ENCODE assay signal across 23 cellular contexts in genomic region chr11:70105755-70106571, GRCh38. TPM values are rescaled to one million over a fixed set of nuclear protein-coding genes. Genes with fewer than 3 reads are reported as not detected.
DNase-seq lines count a peak whose midpoint lies in the region; ATAC-seq and TF ChIP-seq lines count a peak whose summit lies in the region.
"Had no signal": no experiment of that assay in that cellular context is flagged by ENCODE, and none has a peak within 500 bp of the region (broad histone marks: within the 10 kb centered on the region; RNA-seq: fewer than 3 reads in every experiment).

No MANE protein-coding gene starts in this region.

- ATAC-seq in gastroesophageal sphincter (peak; percentile 15), psoas muscle (peak in 3 of 4 donors; percentile 28 to 71 (median 54)), HG03135 (IDR thresholded peaks at IDR 0.05; ENCODE audit: unreplicated experiment) (no peak)
- ATAC-seq in activated CD4-positive, CD25-positive, alpha-beta regulatory T cell treated with anti-CD3 and anti-CD28 coated beads, Interleukin-2, amount 50 U/mL, for 24 hours, result no peak
- ATAC-seq: Panc1 had no signal

- H3K4me3 ChIP-seq in gastroesophageal sphincter, result no peak overlapping the region
- H3K4me3 ChIP-seq in psoas muscle, result no peak overlapping the region
- H3K4me3 ChIP-seq: HAP-1 had no signal

- in situ Hi-C loops in SK-MEL-5 (cut with HindIII; ENCODE audit: low pct_unique_long_range_greater_than_20kb, low sequenced_read_pairs), result loop anchor here (10.0 kb wide), 1 partner anchor 79 kb away; no protein-coding TSS in a partner anchor

- WGBS in gastroesophageal sphincter (ENCODE audit: low coverage in 1 of 2), 2 donors, result 61% methylated on average over 3 to 9 of the region's 24 CpGs
- WGBS in psoas muscle, 3 donors, result 37 to 53% (median 38%) methylated on average over 24 of the region's 24 CpGs

- DNase-seq in ELF-1 (ENCODE audit: low read depth, low spot score), result peak; percentile 56
- peak; percentile 38 for DNase-seq in SK-MEL-5 (ENCODE audit: low read depth, low spot score)
- peak in 1 of 2 donors; percentile 16 for DNase-seq in psoas muscle
- no peak for DNase-seq in effector CD8-positive, alpha-beta T cell (lab: John Stamatoyannopoulos, UW)
- DNase-seq in activated CD8-positive, alpha-beta memory T cell treated with anti-CD3 and anti-CD28 coated beads, Interleukin-2, amount 50 U/mL, for 48 hours, result no peak
- DNase-seq: activated CD4-positive, alpha-beta T cell treated with anti-CD3 and anti-CD28 coated beads, Interleukin-2, amount 10 ng/mL, durations not matched to agents 7 days and 5 days; activated gamma-delta T cell; amniotic stem cell; Calu3; KG1; kidney glomerular epithelial cell; NCI-H82; small intestine; stimulated activated CD4-positive, alpha-beta T cell treated with anti-CD3 and anti-CD28 coated beads, Interleukin-4, amount 100 ng/mL, for 24 hours had no signal

- H3K27me3 ChIP-seq in gastroesophageal sphincter (no peaks in the 10 kb centered on the region), psoas muscle (ENCODE audit: insufficient read depth in 3 of 3, low read length in 2 of 3) (peaks cover 0 to 13% (median 0%) of the 10 kb centered on the region in 3 donors)

- no peak for TF ChIP-seq CTCF in gastroesophageal sphincter (IDR thresholded peaks at IDR 0.05)
- no peak for TF ChIP-seq CTCF in psoas muscle (IDR thresholded peaks at IDR 0.05)

- no peaks in the 10 kb centered on the region for H3K36me3 ChIP-seq in gastroesophageal sphincter
- no peaks in the 10 kb centered on the region for H3K36me3 ChIP-seq in psoas muscle (ENCODE audit: insufficient read depth in 1 of 2, low read depth in 1 of 2)
- H3K36me3 ChIP-seq: HAP-1 had no signal

- no peak for TF ChIP-seq POLR2A in gastroesophageal sphincter (IDR thresholded peaks at IDR 0.05)

- intact Hi-C loops in psoas muscle (cut with DNase I), result no loop called here

- peak overlapping the region in 2 of 4 donors; percentile 35 to 47 for H3K27ac ChIP-seq in gastroesophageal sphincter
- peak overlapping the region; percentile 62 for H3K27ac ChIP-seq in psoas muscle

- H3K4me1 ChIP-seq in gastroesophageal sphincter (peaks cover 0 to 35% (median 2%) of the 10 kb centered on the region in 3 donors), psoas muscle (peaks cover 5% of the 10 kb centered on the region)
- H3K4me1 ChIP-seq: HAP-1 had no signal

- no peaks in the 10 kb centered on the region for H3K9me3 ChIP-seq in gastroesophageal sphincter
- no peaks in the 10 kb centered on the region for H3K9me3 ChIP-seq in psoas muscle
- H3K9me3 ChIP-seq: HAP-1 had no signal

- TF ChIP-seq EP300 in gastroesophageal sphincter (IDR thresholded peaks at IDR 0.05), result no peak

RNA-seq across cellular contexts. Expression of gene ANO1, which starts 27.8 kb away (rescaled TPM):
- total RNA-seq in SK-MEL-5 (2014; rRNA removed; shearing (Covaris generic)), result 1.2 and 2.9 TPM in 2 replicates
- 2.9 and 3.0 TPM in 2 replicates for polyA plus RNA-seq in SK-MEL-5 (2015; cell fraction: cytosol; rRNA removed)
- polyA plus RNA-seq in SK-MEL-5 (2015; cell fraction: nucleus; rRNA removed), result 1.0 and 1.6 TPM in 2 replicates
- 10 to 100 TPM; 22.5 to 57.6 (median 41.4) TPM for total RNA-seq in gastroesophageal sphincter
- total RNA-seq in psoas muscle, result 10 to 100 TPM in 3 of 4 donors, 1 to 10 TPM in 1; 5.1 to 11.3 (median 11.3) TPM
- 1 to 10 TPM; 2.2 to 8.7 (median 4.5) TPM for polyA plus RNA-seq in psoas muscle
- total RNA-seq: activated CD4-positive, alpha-beta T cell treated with anti-CD3 and anti-CD28 coated beads, Interleukin-2, amount 10 ng/mL, durations not matched to agents 7 days and 5 days; fibroblast of villous mesenchyme; G401; mononuclear cell; osteocyte had no signal

Comparison
In these comparisons a context has a peak if more than half of its experiments do, and no peak if none do; other contexts are left out.
1. DNase-seq: peak in ELF-1 (single experiment) and SK-MEL-5 (single experiment); none in effector CD8-positive, alpha-beta T cell (single experiment) and activated CD8-positive, alpha-beta memory T cell treated with anti-CD3 and anti-CD28 coated beads, Interleukin-2, amount 50 U/mL, for 48 hours (single experiment).
2. ATAC-seq: peak in gastroesophageal sphincter (single experiment) and psoas muscle (3 of 4); none in activated CD4-positive, CD25-positive, alpha-beta regulatory T cell treated with anti-CD3 and anti-CD28 coated beads, Interleukin-2, amount 50 U/mL, for 24 hours (0 of 2) and HG03135 (single experiment).